In genomic region chr6:162467679-162468078, GRCh38 we compare ENCODE assay signal across 20 cellular contexts.
"Had no signal": no experiment of that assay in that cellular context is flagged by ENCODE, and none has a peak within 500 bp of the region (broad histone marks: within the 10 kb centered on the region; RNA-seq: fewer than 3 reads in every experiment).

No MANE protein-coding gene starts in this region.

- H3K9me3 ChIP-seq: breast epithelium, esophagus muscularis mucosa, ovary, sigmoid colon, SK-N-SH, tibial artery had no signal

- H3K4me3 Mint-ChIP-seq: activated naive CD4-positive, alpha-beta T cell treated with anti-CD3 and anti-CD28 coated beads for 36 hours; activated naive CD8-positive, alpha-beta T cell treated with anti-CD3 and anti-CD28 coated beads, Interleukin-2, amount 50 U/mL, for 24 hours; activated T-cell treated with anti-CD3 and anti-CD28 coated beads, Interleukin-2, amount 50 U/mL, for 4 hours; neural crest cell had no signal

- H3K4me1 Mint-ChIP-seq: activated naive CD8-positive, alpha-beta T cell treated with anti-CD3 and anti-CD28 coated beads, Interleukin-2, amount 50 U/mL, for 24 hours; neural crest cell had no signal

- H3K4me3 ChIP-seq: breast epithelium, esophagus muscularis mucosa, hepatocyte, ovary, sigmoid colon, tibial artery had no signal

- H3K27ac ChIP-seq: breast epithelium, esophagus muscularis mucosa, hepatocyte, ovary, sigmoid colon, tibial artery had no signal

- H3K27me3 Mint-ChIP-seq: activated naive CD8-positive, alpha-beta T cell treated with anti-CD3 and anti-CD28 coated beads, Interleukin-2, amount 50 U/mL, for 24 hours had no signal

- H3K27ac Mint-ChIP-seq: activated naive CD4-positive, alpha-beta T cell treated with anti-CD3 and anti-CD28 coated beads for 36 hours; activated naive CD8-positive, alpha-beta T cell treated with anti-CD3 and anti-CD28 coated beads, Interleukin-2, amount 50 U/mL, for 24 hours had no signal

- DNase-seq: activated CD4-positive, alpha-beta T cell treated with anti-CD3 and anti-CD28 coated beads for 48 hours; activated CD4-positive, CD25-positive, alpha-beta regulatory T cell; activated CD8-positive, alpha-beta memory T cell treated with anti-CD3 and anti-CD28 coated beads, Interleukin-2, amount 50 U/mL, for 4 hours; activated naive CD4-positive, alpha-beta T cell treated with anti-CD3 and anti-CD28 coated beads for 36 hours; activated naive CD8-positive, alpha-beta T cell treated with anti-CD3 and anti-CD28 coated beads, Interleukin-2, amount 50 U/mL, for 24 hours; activated T-cell treated with anti-CD3 and anti-CD28 coated beads, Interleukin-2, amount 50 U/mL, for 4 hours; cerebellar nuclear complex; cortex of kidney; effector CD4-positive, alpha-beta T cell; ovary; sigmoid colon; SK-N-SH; stimulated activated CD4-positive, alpha-beta T cell treated with anti-CD3 and anti-CD28 coated beads, Interleukin-1b, Interleukin-23, amount 100 ng/mL, for 48 hours; stimulated activated naive CD4-positive, alpha-beta T cell treated with Interleukin-2 at 50 U/mL for 16 hours; substantia nigra; tibial artery had no signal

- H3K36me3 ChIP-seq: breast epithelium, esophagus muscularis mucosa, ovary, sigmoid colon, tibial artery had no signal

- ATAC-seq: activated naive CD8-positive, alpha-beta T cell treated with anti-CD3 and anti-CD28 coated beads, Interleukin-2, amount 50 U/mL, for 24 hours; activated T-cell treated with anti-CD3 and anti-CD28 coated beads, Interleukin-2, amount 50 U/mL, for 4 hours had no signal

- H3K4me1 ChIP-seq: breast epithelium, tibial artery had no signal

- H3K27me3 ChIP-seq: breast epithelium, esophagus muscularis mucosa, hepatocyte, ovary, sigmoid colon, tibial artery had no signal

- H3K9me3 Mint-ChIP-seq: activated naive CD4-positive, alpha-beta T cell treated with anti-CD3 and anti-CD28 coated beads for 36 hours; activated naive CD8-positive, alpha-beta T cell treated with anti-CD3 and anti-CD28 coated beads, Interleukin-2, amount 50 U/mL, for 24 hours; activated T-cell treated with anti-CD3 and anti-CD28 coated beads, Interleukin-2, amount 50 U/mL, for 4 hours had no signal
